ENCODE assay signal across 12 cellular contexts in the genomic region with DNA sequence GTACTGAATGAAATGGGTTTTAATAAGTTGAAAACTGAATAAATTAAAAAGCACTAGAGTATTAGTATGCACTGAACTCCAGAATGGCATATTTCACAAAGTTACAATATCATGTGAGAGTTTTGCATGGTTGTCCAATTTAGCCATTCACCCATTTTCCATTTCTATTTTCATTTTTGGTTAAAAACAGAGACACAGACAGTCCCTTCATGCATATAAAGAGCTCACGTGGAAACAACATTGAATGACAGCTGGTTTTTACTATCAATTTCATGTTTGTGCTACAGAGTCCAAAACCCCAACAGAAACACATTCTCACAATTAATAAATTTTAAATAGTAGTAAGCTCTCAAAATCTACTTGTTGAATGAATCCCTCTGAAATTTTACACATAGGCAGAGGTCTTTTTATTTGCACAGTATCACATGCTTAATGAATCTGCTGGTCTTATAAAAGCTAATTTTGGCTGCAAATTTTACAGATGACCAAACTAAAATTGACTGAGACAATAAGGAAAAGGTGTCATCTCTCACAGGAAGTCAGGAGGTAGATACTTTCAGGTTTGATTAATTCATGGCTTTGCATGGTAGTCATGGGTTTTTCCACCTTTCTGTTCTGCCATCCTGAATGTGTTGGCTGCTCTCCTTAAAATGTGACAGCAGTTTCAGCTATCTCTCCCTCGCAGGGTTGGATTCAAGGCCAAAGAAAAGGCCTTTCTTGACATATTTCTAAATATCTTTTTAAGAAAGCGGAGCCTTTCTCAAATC.
DNase-seq lines count a peak whose midpoint lies in the region; ATAC-seq lines count a peak whose summit lies in the region.
"Had no signal": no experiment of that assay in that cellular context is flagged by ENCODE, and none has a peak within 500 bp of the region (broad histone marks: within the 10 kb centered on the region; RNA-seq: fewer than 3 reads in every experiment).

No MANE protein-coding gene starts in this region.

- ATAC-seq in GM18517 (IDR thresholded peaks at IDR 0.05; ENCODE audit: unreplicated experiment) (peak; percentile 96), GM21381 (IDR thresholded peaks at IDR 0.05; ENCODE audit: unreplicated experiment) (peak; percentile 85), HG02970 (IDR thresholded peaks at IDR 0.05; ENCODE audit: low FRiP score, unreplicated experiment) (peak; percentile 80), HG03565 (IDR thresholded peaks at IDR 0.05; ENCODE audit: unreplicated experiment) (peak; percentile 85)
- ATAC-seq: WTC11 had no signal

- DNase-seq in activated gamma-delta T cell treated with Interleukin-2 at 50 U/mL for 16 hours, result no peak
- DNase-seq in islet precursor cell, result no peak
- no peak for DNase-seq in SKM-1 (lab: John Stamatoyannopoulos, UW; ENCODE audit: unreplicated experiment)
- no peak for DNase-seq in AG20443 (ENCODE audit: low spot score)
- DNase-seq: EL, HCEC 1CT, NCI-H446 had no signal
